ENCODE assay signal across 15 cellular contexts in the genomic region with DNA sequence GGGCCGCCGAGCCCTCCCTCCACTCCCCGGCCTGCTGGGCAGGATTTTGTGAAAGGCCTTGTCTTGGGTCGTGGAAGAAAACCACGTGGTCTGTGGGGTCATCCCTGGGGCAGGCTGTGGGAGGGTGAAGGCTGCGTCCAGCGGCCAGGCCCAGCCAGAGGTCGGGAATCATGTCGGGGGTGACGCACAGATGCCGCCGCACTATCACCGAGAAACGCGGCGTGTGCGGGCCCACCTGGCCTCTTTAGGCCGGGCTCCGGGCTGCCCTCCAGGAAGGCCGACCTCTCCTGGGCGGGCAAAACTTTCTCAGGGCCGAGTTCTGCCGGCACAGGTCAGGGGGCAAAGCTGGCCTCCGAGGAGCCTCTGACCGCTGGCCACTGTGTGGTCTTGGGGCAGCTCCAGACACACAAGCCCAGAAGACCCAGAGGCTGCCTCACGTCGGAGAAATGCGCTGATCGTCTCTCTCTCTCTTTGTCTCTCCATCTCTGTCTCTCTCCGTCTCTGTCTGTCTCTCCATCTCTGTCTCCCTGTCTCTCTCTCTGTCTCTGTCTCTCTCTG. TPM values are rescaled to one million over a fixed set of nuclear protein-coding genes. Genes with fewer than 3 reads are reported as not detected.
DNase-seq lines count a peak whose midpoint lies in the region; ATAC-seq, FAIRE-seq and TF ChIP-seq lines count a peak whose summit lies in the region.
"Had no signal": no experiment of that assay in that cellular context is flagged by ENCODE, and none has a peak within 500 bp of the region (broad histone marks: within the 10 kb centered on the region; RNA-seq: fewer than 3 reads in every experiment).

No MANE protein-coding gene starts in this region.

- no peaks in the 10 kb centered on the region for H3K9me3 Mint-ChIP-seq in CD8-positive, alpha-beta T cell
- H3K9me3 Mint-ChIP-seq in activated CD8-positive, alpha-beta T cell treated with anti-CD3 and anti-CD28 coated beads, Interleukin-2, amount 10 ng/mL, durations not matched to agents 7 days and 5 days (ENCODE audit: insufficient read depth): no peaks in the 10 kb centered on the region

- FAIRE-seq in pancreas (lab: Jason Lieb, UNC): no peak
- FAIRE-seq: colon, GM12892 had no signal

- peaks cover 38% of the 10 kb centered on the region for H3K4me1 Mint-ChIP-seq in CD8-positive, alpha-beta T cell (ENCODE audit: low read depth)
- H3K4me1 Mint-ChIP-seq in activated CD8-positive, alpha-beta T cell treated with anti-CD3 and anti-CD28 coated beads, Interleukin-2, amount 10 ng/mL, durations not matched to agents 7 days and 5 days (ENCODE audit: low read depth): peaks cover 7% of the 10 kb centered on the region

- no peak overlapping the region for H3K4me3 Mint-ChIP-seq in CD8-positive, alpha-beta T cell
- H3K4me3 Mint-ChIP-seq in activated CD8-positive, alpha-beta T cell treated with anti-CD3 and anti-CD28 coated beads, Interleukin-2, amount 10 ng/mL, durations not matched to agents 7 days and 5 days: no peak overlapping the region

- WGBS in heart right ventricle, 2 donors: 72 to 79% methylated on average over 30 of the region's 30 CpGs
- WGBS in pancreas, 2 donors: 83 to 87% methylated on average over 30 of the region's 30 CpGs

- no peak for ATAC-seq in CD8-positive, alpha-beta T cell
- ATAC-seq in activated CD8-positive, alpha-beta T cell treated with anti-CD3 and anti-CD28 coated beads, Interleukin-2, amount 10 ng/mL, durations not matched to agents 7 days and 5 days: no peak
- ATAC-seq in heart right ventricle: peak; percentile 45 to 87 (median 66)
- peak in 3 of 4 donors; percentile 59 to 70 (median 61) for ATAC-seq in pancreas
- no peak for ATAC-seq in HG02973 (IDR thresholded peaks at IDR 0.05; ENCODE audit: unreplicated experiment)
- no peak for ATAC-seq in GM18858 (IDR thresholded peaks at IDR 0.05; ENCODE audit: unreplicated experiment)
- ATAC-seq in GM18505 (IDR thresholded peaks at IDR 0.05; ENCODE audit: unreplicated experiment): no peak

- peak overlapping the region; percentile 72 for H3K27ac Mint-ChIP-seq in CD8-positive, alpha-beta T cell
- peak overlapping the region; percentile 48 for H3K27ac Mint-ChIP-seq in activated CD8-positive, alpha-beta T cell treated with anti-CD3 and anti-CD28 coated beads, Interleukin-2, amount 10 ng/mL, durations not matched to agents 7 days and 5 days

- H3K9me3 ChIP-seq in CD8-positive, alpha-beta T cell (ENCODE audit: low read length): no peaks in the 10 kb centered on the region
- H3K9me3 ChIP-seq in heart right ventricle: no peaks in the 10 kb centered on the region
- no peaks in the 10 kb centered on the region for H3K9me3 ChIP-seq in pancreas
- H3K9me3 ChIP-seq: BLaER1 treated with 17β-estradiol and CSF1 and Interleukin-3, amounts not matched to agents 10 nM and 100 nM; Peyer's patch had no signal

- H3K4me1 ChIP-seq in CD8-positive, alpha-beta T cell (ENCODE audit: insufficient read depth, low read length): no peaks in the 10 kb centered on the region
- H3K4me1 ChIP-seq in heart right ventricle (peaks cover 0 to 31% (median 13%) of the 10 kb centered on the region in 9 donors), pancreas (no peaks in the 10 kb centered on the region)

- H3K27ac ChIP-seq in CD8-positive, alpha-beta T cell (ENCODE audit: low read depth, low read length): no peak overlapping the region
- H3K27ac ChIP-seq in heart right ventricle (peak overlapping the region in 4 of 10 donors; percentile 15 to 36 (median 23)), pancreas (no peak overlapping the region)
- H3K27ac ChIP-seq: Peyer's patch had no signal

- no peak for TF ChIP-seq CTCF in CD8-positive, alpha-beta T cell (IDR thresholded peaks at IDR 0.05)
- no peak for TF ChIP-seq CTCF in heart right ventricle (IDR thresholded peaks at IDR 0.05)
- no peak for TF ChIP-seq CTCF in pancreas (IDR thresholded peaks at IDR 0.05)

- H3K36me3 ChIP-seq in CD8-positive, alpha-beta T cell (ENCODE audit: insufficient read depth, low read length): peaks cover 11% of the 10 kb centered on the region
- H3K36me3 ChIP-seq in heart right ventricle (peaks cover 0 to 35% (median 0%) of the 10 kb centered on the region in 9 donors), pancreas (no peaks in the 10 kb centered on the region)
- H3K36me3 ChIP-seq: Peyer's patch had no signal

- H3K4me3 ChIP-seq in CD8-positive, alpha-beta T cell (ENCODE audit: low read depth, low read length): no peak overlapping the region
- H3K4me3 ChIP-seq in heart right ventricle (no peak overlapping the region), pancreas (no peak overlapping the region)
- H3K4me3 ChIP-seq: BLaER1 treated with 17β-estradiol and CSF1 and Interleukin-3, amounts not matched to agents 10 nM and 100 nM; Peyer's patch had no signal

- CTCF ChIA-PET in CD8-positive, alpha-beta T cell (lab: Charles Lee): interaction anchor here (0.6 kb wide), 1 partner anchor 189 kb away, joined by 4 read pairs; no protein-coding TSS in a partner anchor
- CTCF ChIA-PET in activated CD8-positive, alpha-beta T cell treated with anti-CD3 and anti-CD28 coated beads, Interleukin-2, amount 10 ng/mL, durations not matched to agents 7 days and 5 days (lab: Charles Lee): no interaction called here

- intact Hi-C loops in CD8-positive, alpha-beta T cell (cut with DNase I, micrococcal nuclease): no loop called here
- intact Hi-C loops in heart right ventricle (cut with DNase I): no loop called here
- intact Hi-C loops in pancreas (cut with DNase I): no loop called here

- TF ChIP-seq POLR2A in GM18505 (IDR thresholded peaks at IDR 0.05; ENCODE audit: borderline replicate concordance, extremely low read depth, insufficient read depth, insufficient read length): no peak

- DNase-seq in CD8-positive, alpha-beta T cell: no peak
- DNase-seq in activated CD8-positive, alpha-beta T cell treated with anti-CD3 and anti-CD28 coated beads, Interleukin-2, amount 10 ng/mL, durations not matched to agents 7 days and 5 days: no peak
- DNase-seq in heart right ventricle: peak; percentile 65 to 66
- peak in 1 of 6 donors; percentile 65 for DNase-seq in pancreas
- no peak for DNase-seq in stimulated activated naive CD4-positive, alpha-beta T cell treated with Interleukin-2 at 50 U/mL for 16 hours (lab: John Stamatoyannopoulos, UW)
- DNase-seq: KG1, NCI-H1417, NCI-H446, Peyer's patch had no signal

- no peaks in the 10 kb centered on the region for H3K27me3 ChIP-seq in CD8-positive, alpha-beta T cell (ENCODE audit: insufficient read depth, low read length)
- H3K27me3 ChIP-seq in heart right ventricle (no peaks in the 10 kb centered on the region), pancreas (no peaks in the 10 kb centered on the region)
- H3K27me3 ChIP-seq: Peyer's patch had no signal

- no peaks in the 10 kb centered on the region for H3K27me3 Mint-ChIP-seq in CD8-positive, alpha-beta T cell (ENCODE audit: low read depth)
- no peaks in the 10 kb centered on the region for H3K27me3 Mint-ChIP-seq in activated CD8-positive, alpha-beta T cell treated with anti-CD3 and anti-CD28 coated beads, Interleukin-2, amount 10 ng/mL, durations not matched to agents 7 days and 5 days (ENCODE audit: low read depth)

- H3K36me3 Mint-ChIP-seq in CD8-positive, alpha-beta T cell: peaks cover 47% of the 10 kb centered on the region
- H3K36me3 Mint-ChIP-seq in activated CD8-positive, alpha-beta T cell treated with anti-CD3 and anti-CD28 coated beads, Interleukin-2, amount 10 ng/mL, durations not matched to agents 7 days and 5 days (ENCODE audit: low read depth): peaks cover 10% of the 10 kb centered on the region

- POLR2A ChIA-PET in CD8-positive, alpha-beta T cell (lab: Charles Lee): no interaction called here
- POLR2A ChIA-PET in activated CD8-positive, alpha-beta T cell treated with anti-CD3 and anti-CD28 coated beads, Interleukin-2, amount 10 ng/mL, durations not matched to agents 7 days and 5 days (lab: Charles Lee): no interaction called here

RNA-seq across cellular contexts. Expression of a gene that starts 28.4 kb away (rescaled TPM):
- total RNA-seq in CD8-positive, alpha-beta T cell: 10 to 100 TPM; 91.1 to 93.7 TPM
- 10 to 100 TPM; 26.5 to 28.1 TPM for total RNA-seq in activated CD8-positive, alpha-beta T cell treated with anti-CD3 and anti-CD28 coated beads, Interleukin-2, amount 10 ng/mL, durations not matched to agents 7 days and 5 days
- total RNA-seq in heart right ventricle (10 to 100 TPM; 14.0 to 23.8 (median 19.0) TPM), pancreas (1 to 10 TPM; 3.4 to 7.9 (median 4.5) TPM)
- polyA plus RNA-seq in heart right ventricle (10 to 100 TPM in 1 of 2 donors, 1 to 10 TPM in 1; 6.3 to 12.0 TPM), pancreas (1 to 10 TPM; 4.3 to 4.5 TPM)

Comparison
In these comparisons a context has a peak if more than half of its experiments do, and no peak if none do; other contexts are left out.
1. ATAC-seq: peak in heart right ventricle (8 of 8) and pancreas (3 of 4); none in CD8-positive, alpha-beta T cell (single experiment), activated CD8-positive, alpha-beta T cell treated with anti-CD3 and anti-CD28 coated beads, Interleukin-2, amount 10 ng/mL, durations not matched to agents 7 days and 5 days (single experiment), HG02973 (single experiment), GM18858 (single experiment) and GM18505 (single experiment).
2. DNase-seq: peak in heart right ventricle (2 of 2); none in CD8-positive, alpha-beta T cell (0 of 7), activated CD8-positive, alpha-beta T cell treated with anti-CD3 and anti-CD28 coated beads, Interleukin-2, amount 10 ng/mL, durations not matched to agents 7 days and 5 days (single experiment) and stimulated activated naive CD4-positive, alpha-beta T cell treated with Interleukin-2 at 50 U/mL for 16 hours (single experiment).